In genomic region chr4:186067757-186068385, GRCh38 we compare ENCODE assay signal across 8 cellular contexts. TPM values are rescaled to one million over a fixed set of nuclear protein-coding genes. Genes with fewer than 3 reads are reported as not detected.
DNase-seq lines count a peak whose midpoint lies in the region; ATAC-seq and TF ChIP-seq lines count a peak whose summit lies in the region.

No MANE protein-coding gene starts in this region.

- peak overlapping the region; percentile 95 for H2AFZ ChIP-seq in HCT116 (ENCODE audit: low read depth, low read length, poor library complexity, severe bottlenecking)

- no peaks in the 10 kb centered on the region for H3K9me3 ChIP-seq in HCT116 (ENCODE audit: control insufficient read depth in 1 of 2, insufficient read depth in 1 of 2, low read depth in 1 of 2, low read length in 2 of 2)
- no peaks in the 10 kb centered on the region for H3K9me3 ChIP-seq in endodermal cell (ENCODE audit: control insufficient read depth, low read length)
- no peaks in the 10 kb centered on the region for H3K9me3 ChIP-seq in mucosa of stomach (ENCODE audit: control insufficient read depth, low read length)
- H3K9me3 ChIP-seq in transverse colon: no peaks in the 10 kb centered on the region

- H3K9ac ChIP-seq in HCT116 (ENCODE audit: low read length) (no peak overlapping the region), endodermal cell (ENCODE audit: extremely low read depth, low read length, poor library complexity, severe bottlenecking) (no peak overlapping the region), mucosa of stomach (ENCODE audit: low read length) (peak overlapping the region; percentile 87)

- no peak for TF ChIP-seq EP300 in transverse colon (IDR thresholded peaks at IDR 0.05; ENCODE audit: low read depth)

- peak; percentile 84 for TF ChIP-seq RAD21 in HCT116 (IDR thresholded peaks at IDR 0.05; ENCODE audit: low read depth)

- no peak overlapping the region for H3K4me3 Mint-ChIP-seq in activated CD8-positive, alpha-beta memory T cell treated with anti-CD3 and anti-CD28 coated beads, Interleukin-2, amount 10 ng/mL, durations not matched to agents 7 days and 5 days
- no peak overlapping the region for H3K4me3 Mint-ChIP-seq in endodermal cell

- H3K27ac Mint-ChIP-seq in activated CD8-positive, alpha-beta memory T cell treated with anti-CD3 and anti-CD28 coated beads, Interleukin-2, amount 10 ng/mL, durations not matched to agents 7 days and 5 days: no peak overlapping the region
- no peak overlapping the region for H3K27ac Mint-ChIP-seq in endodermal cell

- H3K79me2 ChIP-seq in HCT116 (ENCODE audit: insufficient read depth, low read length): no peaks in the 10 kb centered on the region

- peaks cover 21% of the 10 kb centered on the region for H3K4me1 Mint-ChIP-seq in activated CD8-positive, alpha-beta memory T cell treated with anti-CD3 and anti-CD28 coated beads, Interleukin-2, amount 10 ng/mL, durations not matched to agents 7 days and 5 days
- H3K4me1 Mint-ChIP-seq in endodermal cell: peaks cover 2% of the 10 kb centered on the region

- no peaks in the 10 kb centered on the region for H3K9me3 Mint-ChIP-seq in activated CD8-positive, alpha-beta memory T cell treated with anti-CD3 and anti-CD28 coated beads, Interleukin-2, amount 10 ng/mL, durations not matched to agents 7 days and 5 days (ENCODE audit: low read depth)
- H3K9me3 Mint-ChIP-seq in endodermal cell: no peaks in the 10 kb centered on the region

- H3K27me3 ChIP-seq in HCT116 (ENCODE audit: insufficient read depth, low read length): no peaks in the 10 kb centered on the region
- H3K27me3 ChIP-seq in endodermal cell (ENCODE audit: control insufficient read depth, insufficient read depth, low read length, poor library complexity, severe bottlenecking): no peaks in the 10 kb centered on the region
- no peaks in the 10 kb centered on the region for H3K27me3 ChIP-seq in mucosa of stomach (ENCODE audit: control insufficient read depth, insufficient read depth, low read length)
- no peaks in the 10 kb centered on the region for H3K27me3 ChIP-seq in transverse colon

- peak overlapping the region; percentile 74 for H3K4me2 ChIP-seq in HCT116 (ENCODE audit: low read length)

- BruUV-seq in HCT116 (replicated peaks; lab: Mats Ljungman, UMichigan): no TSS peak

- H3K36me3 ChIP-seq in HCT116 (ENCODE audit: control insufficient read depth in 1 of 2, insufficient read depth in 2 of 2, low read length in 2 of 2) (no peaks in the 10 kb centered on the region), endodermal cell (ENCODE audit: control insufficient read depth, insufficient read depth, low read length) (no peaks in the 10 kb centered on the region), mucosa of stomach (ENCODE audit: control insufficient read depth, insufficient read depth, low read length) (no peaks in the 10 kb centered on the region), transverse colon (no peaks in the 10 kb centered on the region)

- H3K27ac ChIP-seq in HCT116 (ENCODE audit: low read depth, low read length) (no peak overlapping the region), VCaP (peak overlapping the region; percentile 67), endodermal cell (ENCODE audit: low read depth, low read length) (no peak overlapping the region), transverse colon (peak overlapping the region; percentile 58 to 81 (median 80))

- TF ChIP-seq POLR2A in HCT116 (IDR thresholded peaks at IDR 0.05; ENCODE audit: borderline replicate concordance, extremely low read depth, insufficient read depth, insufficient read length) (no peak), NB4 (IDR thresholded peaks at IDR 0.05; ENCODE audit: extremely low read depth, insufficient read length) (no peak), transverse colon (IDR thresholded peaks at IDR 0.05) (no peak)

- H3K4me3 ChIP-seq in HCT116 (replicated peaks in 1 of 2; ENCODE audit: low read depth in 1 of 2, low read length in 2 of 2) (peak overlapping the region; percentile 39 to 53), NB4 (ENCODE audit: low read depth, low read length) (peak overlapping the region; percentile 68), endodermal cell (ENCODE audit: low read length) (no peak overlapping the region), mucosa of stomach (ENCODE audit: low read length) (peak overlapping the region; percentile 61), transverse colon (peak overlapping the region in 3 of 4 donors; percentile 39 to 69 (median 53))

- no peaks in the 10 kb centered on the region for H4K20me1 ChIP-seq in HCT116 (ENCODE audit: insufficient read depth)

- in situ Hi-C loops in transverse colon (cut with MboI; ENCODE audit: low pct_ligation_motif_present in 1 of 4, low pct_unique_long_range_greater_than_20kb in 1 of 4, low sequenced_read_pairs in 3 of 4): no loop called here

- H3K27me3 Mint-ChIP-seq in activated CD8-positive, alpha-beta memory T cell treated with anti-CD3 and anti-CD28 coated beads, Interleukin-2, amount 10 ng/mL, durations not matched to agents 7 days and 5 days: peaks cover 10% of the 10 kb centered on the region
- no peaks in the 10 kb centered on the region for H3K27me3 Mint-ChIP-seq in endodermal cell (ENCODE audit: insufficient read depth)

- RAD21 ChIA-PET in HCT116 (lab: Charles Lee; ENCODE audit: low non-redundant PET in 1 of 2, low total read pairs in 2 of 2, uncharacterized antibody in 2 of 2, unreplicated experiment in 2 of 2): interaction anchor here (1.4 to 2.2 kb wide), 3 partner anchors 64 to 70 kb away, joined by 3 to 10 read pairs (median 8); no protein-coding TSS in a partner anchor

- WGBS in endodermal cell (ENCODE audit: insufficient coverage in 1 of 2, insufficient read length in 1 of 2), 2 experiments: 66 to 79% methylated on average over 7 to 8 of the region's 9 CpGs
- 34 to 37% methylated on average over 5 to 9 of the region's 9 CpGs for WGBS in transverse colon (ENCODE audit: low coverage in 1 of 2), 2 donors

- ATAC-seq in activated CD8-positive, alpha-beta memory T cell treated with anti-CD3 and anti-CD28 coated beads, Interleukin-2, amount 10 ng/mL, durations not matched to agents 7 days and 5 days: peak; percentile 87
- ATAC-seq in HCT116: peak; percentile 93

- H3K9me2 ChIP-seq in HCT116 (ENCODE audit: insufficient read depth): no peaks in the 10 kb centered on the region

- H3K4me1 ChIP-seq in HCT116 (ENCODE audit: control insufficient read depth in 1 of 2, insufficient read depth in 2 of 2, low read length in 2 of 2) (peaks cover 0 to 18% of the 10 kb centered on the region in 2 experiments; a peak in 3 of 4 replicates), endodermal cell (ENCODE audit: control insufficient read depth, insufficient read depth, low read length) (no peaks in the 10 kb centered on the region), mucosa of stomach (ENCODE audit: control insufficient read depth, insufficient read depth, low read length) (no peaks in the 10 kb centered on the region), transverse colon (peaks cover 0 to 21% (median 5%) of the 10 kb centered on the region in 4 donors)

- intact Hi-C loops in HCT116 (cut with micrococcal nuclease) (loop anchor here (1.0 to 2.0 kb wide), 2 partner anchors 69 to 133 kb away; no protein-coding TSS in a partner anchor), transverse colon (cut with DNase I; ENCODE audit: low total_unique reads) (loop anchor here (5.0 kb wide), 1 partner anchor 69 kb away; no protein-coding TSS in a partner anchor)

- POLR2A ChIA-PET in HCT116 (lab: Charles Lee): interaction anchor here (0.9 to 1.3 kb wide), 3 partner anchors 13 to 69 kb away, joined by 3 to 7 read pairs (median 5); no protein-coding TSS in a partner anchor

- CTCF ChIA-PET in activated CD8-positive, alpha-beta memory T cell treated with anti-CD3 and anti-CD28 coated beads, Interleukin-2, amount 10 ng/mL, durations not matched to agents 7 days and 5 days (lab: Charles Lee): interaction anchor here (0.7 to 5.2 kb wide), 9 partner anchors 9 to 520 kb away, joined by 3 to 62 read pairs (median 5); no protein-coding TSS in a partner anchor
- CTCF ChIA-PET in HCT116 (lab: Charles Lee): interaction anchor here (0.9 to 5.6 kb wide), 11 partner anchors 11 to 519 kb away, joined by 3 to 97 read pairs (median 5); no protein-coding TSS in a partner anchor

- TF ChIP-seq CTCF in HCT116 (IDR thresholded peaks at IDR 0.05 in 2 of 3, conservative IDR thresholded peaks at IDR 0.05 in 1 of 3; ENCODE audit: borderline replicate concordance in 1 of 3, insufficient read depth in 1 of 3, low read depth in 2 of 3, low read length in 2 of 3): peak; percentile 58 to 78 (median 60); a peak in 5 of 6 replicates
- TF ChIP-seq CTCF in NB4 (IDR thresholded peaks at IDR 0.05; ENCODE audit: low read depth, low read length): peak; percentile 37
- peak; percentile 88 for TF ChIP-seq CTCF in VCaP (conservative IDR thresholded peaks at IDR 0.05)
- TF ChIP-seq CTCF in endodermal cell (conservative IDR thresholded peaks at IDR 0.05): peak; percentile 71
- TF ChIP-seq CTCF in transverse colon (IDR thresholded peaks at IDR 0.05): peak; percentile 49 to 56 (median 51)

- peaks cover 1% of the 10 kb centered on the region for H3K36me3 Mint-ChIP-seq in activated CD8-positive, alpha-beta memory T cell treated with anti-CD3 and anti-CD28 coated beads, Interleukin-2, amount 10 ng/mL, durations not matched to agents 7 days and 5 days
- H3K36me3 Mint-ChIP-seq in endodermal cell (ENCODE audit: low read depth): no peaks in the 10 kb centered on the region

- peak; percentile 71 for DNase-seq in activated CD8-positive, alpha-beta memory T cell treated with anti-CD3 and anti-CD28 coated beads, Interleukin-2, amount 10 ng/mL, durations not matched to agents 7 days and 5 days
- DNase-seq in activated CD8-positive, alpha-beta memory T cell treated with anti-CD3 and anti-CD28 coated beads for 24 hours: no peak
- peak; percentile 64 for DNase-seq in HCT116 (ENCODE audit: low read depth, low spot score)
- DNase-seq in NB4 (ENCODE audit: low read depth): peak; percentile 61
- peak; percentile 64 for DNase-seq in endodermal cell
- peak; percentile 80 for DNase-seq in transverse colon

TF ChIP-seq in HCT116, 20 proteins besides CTCF, POLR2A, EP300 and RAD21 (continues in another document):
- TF ChIP-seq SIN3A (IDR thresholded peaks at IDR 0.05; ENCODE audit: low read depth): 0 out of 2 replicates have a peak, but pooled peaks have one; percentile 31
- TF ChIP-seq EGR1 (IDR thresholded peaks at IDR 0.05; ENCODE audit: low read depth): no peak

RNA-seq across cellular contexts. Expression of gene TLR3, which starts 1.1 kb away (rescaled TPM):
- total RNA-seq in activated CD8-positive, alpha-beta memory T cell treated with anti-CD3 and anti-CD28 coated beads, Interleukin-2, amount 10 ng/mL, durations not matched to agents 7 days and 5 days: 1 to 10 TPM; 1.5 to 3.7 TPM
- total RNA-seq in HCT116 (2021; ENCODE audit: unreplicated experiment): 1.3 TPM
- 0.25 and 0.57 TPM in 2 replicates for polyA plus RNA-seq in HCT116 (2012)
- total RNA-seq in endodermal cell: under 1 TPM in 1 of 2 donors, not detected in 1; 0.26 TPM
- 0.43 TPM for polyA plus RNA-seq in endodermal cell (2013, experiment 1 of 2)
- not detected for polyA plus RNA-seq in endodermal cell (2013, experiment 2 of 2)
- 10 to 100 TPM in 2 of 4 donors, 1 to 10 TPM in 1, under 1 TPM in 1; 0.20 to 20.1 (median 9.8) TPM for total RNA-seq in transverse colon

RNA-seq across cellular contexts. Expression of gene FAM149A, which starts 36.6 kb away (rescaled TPM):
- 1 to 10 TPM; 1.2 TPM for total RNA-seq in activated CD8-positive, alpha-beta memory T cell treated with anti-CD3 and anti-CD28 coated beads, Interleukin-2, amount 10 ng/mL, durations not matched to agents 7 days and 5 days
- total RNA-seq in HCT116 (2021; ENCODE audit: unreplicated experiment) (8.9 TPM), endodermal cell (1 to 10 TPM; 2.4 to 3.3 TPM), transverse colon (10 to 100 TPM; 10.8 to 20.1 (median 16.2) TPM)
- 6.6 and 9.3 TPM in 2 replicates for polyA plus RNA-seq in HCT116 (2012)
- 6.7 TPM for polyA plus RNA-seq in endodermal cell (2013, experiment 1 of 2)
- polyA plus RNA-seq in endodermal cell (2013, experiment 2 of 2): 5.4 TPM

Comparison
In these comparisons a context has a peak if more than half of its experiments do, and no peak if none do; other contexts are left out.
1. H3K27ac ChIP-seq: peak in VCaP (single experiment) and transverse colon (4 of 4); none in HCT116 (single experiment) and endodermal cell (single experiment).
2. CTCF ChIP-seq: peak in every context shown above with its lines; median percentile 88 in VCaP; 71 in endodermal cell; 60 in HCT116; 51 in transverse colon; 37 in NB4.